15 cellular contexts compared by ENCODE assay signal in the genomic region with DNA sequence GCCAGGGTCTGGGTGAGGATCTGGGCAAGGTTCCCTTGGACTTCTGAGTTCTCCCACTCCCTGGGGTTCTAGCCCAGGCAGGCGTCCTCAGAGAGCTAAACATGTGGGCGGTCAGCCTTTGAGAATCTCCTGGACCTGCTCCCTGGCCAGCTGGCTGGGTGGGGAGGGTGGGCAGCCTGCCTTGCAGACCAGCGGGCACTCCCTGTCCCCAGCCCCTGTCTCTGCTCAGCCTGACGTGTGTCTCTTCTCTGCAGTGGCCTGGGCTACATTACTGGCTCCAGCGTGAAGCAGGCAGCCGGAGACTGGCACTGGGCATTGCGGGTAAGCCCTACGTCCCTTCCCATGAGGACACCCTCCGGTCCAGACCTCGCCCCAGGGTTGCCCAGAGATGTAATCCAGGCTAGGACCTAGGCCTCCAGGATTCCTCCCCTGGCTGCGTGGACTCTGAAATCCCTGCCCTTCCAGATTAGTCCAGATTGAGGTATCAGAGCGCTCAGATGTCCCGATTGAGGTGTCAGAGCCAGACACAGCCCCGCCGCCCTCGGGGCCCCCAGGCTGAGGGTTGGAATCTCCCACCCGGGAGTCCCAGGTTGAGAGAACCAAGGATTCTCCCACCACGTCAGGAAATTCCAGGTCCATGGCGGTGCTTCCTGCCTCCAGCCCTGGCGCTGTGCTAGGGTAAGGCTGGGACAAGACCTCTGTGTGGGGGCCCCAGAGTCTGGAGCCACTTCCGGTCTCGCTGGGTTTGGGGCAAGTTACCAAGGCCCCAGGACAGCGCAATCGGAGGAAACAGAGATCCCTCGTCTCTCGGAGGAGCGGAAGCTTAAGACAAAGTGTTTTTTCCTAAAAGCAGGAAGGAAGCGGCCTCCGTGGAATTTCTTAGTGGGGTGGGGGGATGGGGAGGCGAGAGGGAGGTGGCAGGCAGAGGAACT. TPM values are rescaled to one million over a fixed set of nuclear protein-coding genes. Genes with fewer than 3 reads are reported as not detected.
A peak's percentile ranks its signal among the peaks of the same experiment; 100 is the strongest.
DNase-seq lines count a peak whose midpoint lies in the region; ATAC-seq and TF ChIP-seq lines count a peak whose summit lies in the region.
"Had no signal": no experiment of that assay in that cellular context is flagged by ENCODE, and none has a peak within 500 bp of the region (broad histone marks: within the 10 kb centered on the region; RNA-seq: fewer than 3 reads in every experiment).

No MANE protein-coding gene starts in this region.

- in situ Hi-C loops in transverse colon (cut with MboI; ENCODE audit: low pct_ligation_motif_present in 1 of 4, low pct_unique_long_range_greater_than_20kb in 1 of 4, low sequenced_read_pairs in 3 of 4), result no loop called here

- intact Hi-C loops in heart left ventricle (cut with DNase I) (no loop called here), Right ventricle myocardium superior (cut with DNase I) (no loop called here), transverse colon (cut with DNase I; ENCODE audit: low total_unique reads) (no loop called here)

- no peak for TF ChIP-seq POLR2A in heart left ventricle (IDR thresholded peaks at IDR 0.05)
- TF ChIP-seq POLR2A in transverse colon (IDR thresholded peaks at IDR 0.05), result no peak

- peak; percentile 21 to 80 (median 38) for ATAC-seq in heart left ventricle
- no peak for ATAC-seq in Right ventricle myocardium superior (ENCODE audit: poor library complexity)
- ATAC-seq: activated CD8-positive, alpha-beta T cell treated with anti-CD3 and anti-CD28 coated beads for 36 hours; mucosa of descending colon had no signal

- TF ChIP-seq CTCF in heart left ventricle (IDR thresholded peaks at IDR 0.05), result peak in 1 of 12 donors; percentile 6
- no peak for TF ChIP-seq CTCF in neutrophil (IDR thresholded peaks at IDR 0.05)
- no peak for TF ChIP-seq CTCF in transverse colon (IDR thresholded peaks at IDR 0.05)

- H3K4me3 ChIP-seq in heart left ventricle (peak overlapping the region in 1 of 12 donors; percentile 0), neutrophil (ENCODE audit: low read depth in 1 of 2, low read length in 1 of 2) (no peak overlapping the region), transverse colon (no peak overlapping the region)
- H3K4me3 ChIP-seq: mucosa of descending colon had no signal

- H3K27me3 ChIP-seq in heart left ventricle (no peaks in the 10 kb centered on the region), neutrophil (no peaks in the 10 kb centered on the region), transverse colon (peaks cover 24% of the 10 kb centered on the region)

- WGBS in heart left ventricle, 4 donors, result 48 to 62% (median 56%) methylated on average over 24 to 30 of the region's 30 CpGs
- WGBS in transverse colon (ENCODE audit: low coverage in 1 of 2), 2 donors, result 81% methylated on average over 28 of the region's 30 CpGs; no CpG with 5 or more reads in 1 of the 2 donors

- H3K27ac ChIP-seq in heart left ventricle (peak overlapping the region; percentile 52 to 90 (median 77)), neutrophil (peak overlapping the region; percentile 34), transverse colon (peak overlapping the region in 3 of 4 donors; percentile 13 to 24 (median 21))

- no peaks in the 10 kb centered on the region for H3K36me3 ChIP-seq in heart left ventricle
- H3K36me3 ChIP-seq in neutrophil, result peaks cover 22% of the 10 kb centered on the region
- no peaks in the 10 kb centered on the region for H3K36me3 ChIP-seq in transverse colon
- H3K36me3 ChIP-seq: WERI-Rb-1 had no signal

- peak in 3 of 5 donors; percentile 64 to 70 (median 68) for DNase-seq in heart left ventricle
- no peak for DNase-seq in Right ventricle myocardium superior
- peak; percentile 91 for DNase-seq in glomerular endothelial cell (ENCODE audit: extremely low read depth, low read depth, low spot score)
- no peak for DNase-seq in transverse colon
- DNase-seq in NCI-H1092 treated with DMSO at 0.1 percent for 48 hours (lab: John Stamatoyannopoulos, UW), result no peak
- DNase-seq in NCI-H524 (lab: John Stamatoyannopoulos, UW), result no peak
- no peak for DNase-seq in NCI-H1105 treated with DMSO at 0.1 percent for 48 hours (lab: John Stamatoyannopoulos, UW)
- DNase-seq: activated CD8-positive, alpha-beta T cell treated with anti-CD3 and anti-CD28 coated beads for 36 hours; DMS79 treated with DMSO at 0.1 percent for 48 hours; mucosa of descending colon; NCI-H1092; small intestine; WERI-Rb-1 had no signal

- H3K4me1 ChIP-seq in heart left ventricle (peaks cover 20 to 84% (median 50%) of the 10 kb centered on the region in 12 donors), neutrophil (ENCODE audit: control insufficient read depth in 1 of 2, insufficient read depth in 1 of 2, low read depth in 1 of 2, low read length in 1 of 2) (peaks cover 18 to 20% of the 10 kb centered on the region in 2 experiments), transverse colon (peaks cover 2 to 18% (median 14%) of the 10 kb centered on the region in 4 donors)

- TF ChIP-seq EP300 in transverse colon (IDR thresholded peaks at IDR 0.05; ENCODE audit: low read depth), result no peak

- H3K9me3 ChIP-seq in heart left ventricle, result no peaks in the 10 kb centered on the region
- no peaks in the 10 kb centered on the region for H3K9me3 ChIP-seq in neutrophil
- H3K9me3 ChIP-seq in transverse colon, result no peaks in the 10 kb centered on the region
- H3K9me3 ChIP-seq: mucosa of descending colon had no signal

RNA-seq across cellular contexts. Expression of a gene that starts 24.1 kb away (rescaled TPM):
- total RNA-seq in heart left ventricle, result 10 to 100 TPM; 17.4 to 34.8 (median 24.4) TPM
- polyA plus RNA-seq in heart left ventricle, result 10 to 100 TPM; 15.5 to 27.8 TPM
- 18.8 TPM for total RNA-seq in Right ventricle myocardium superior
- 65.0 and 84.7 TPM in 2 replicates for total RNA-seq in glomerular endothelial cell
- total RNA-seq in transverse colon, result 100 to 1,000 TPM in 2 of 4 donors, 10 to 100 TPM in 2; 25.4 to 148 (median 81.5) TPM

RNA-seq across cellular contexts. Expression of a gene that starts 29.3 kb away (rescaled TPM):
- total RNA-seq in heart left ventricle (not detected), Right ventricle myocardium superior (not detected), glomerular endothelial cell (not detected in 2 replicates), transverse colon (100 to 1,000 TPM; 214 to 308 (median 283) TPM)
- polyA plus RNA-seq in heart left ventricle, result not detected
- total RNA-seq: A172; activated CD8-positive, alpha-beta T cell treated with anti-CD3 and anti-CD28 coated beads for 36 hours had no signal

RNA-seq across cellular contexts. Expression of a gene that starts 32.4 kb away (rescaled TPM):
- 10 to 100 TPM in 7 of 9 donors, 1 to 10 TPM in 2; 6.4 to 20.4 (median 11.4) TPM for total RNA-seq in heart left ventricle
- polyA plus RNA-seq in heart left ventricle, result 10 to 100 TPM; 13.7 to 22.0 TPM
- 10.4 TPM for total RNA-seq in Right ventricle myocardium superior
- 69.1 and 92.0 TPM in 2 replicates for total RNA-seq in glomerular endothelial cell
- 10 to 100 TPM in 3 of 4 donors, 1 to 10 TPM in 1; 8.7 to 72.0 (median 18.2) TPM for total RNA-seq in transverse colon

RNA-seq across cellular contexts. Expression of a gene that starts 53.3 kb away (rescaled TPM):
- 10 to 100 TPM; 10.1 to 47.5 (median 18.5) TPM for total RNA-seq in heart left ventricle
- polyA plus RNA-seq in heart left ventricle, result 1 to 10 TPM; 2.1 to 8.2 TPM
- total RNA-seq in Right ventricle myocardium superior, result 40.4 TPM
- total RNA-seq in glomerular endothelial cell, result not detected in 2 replicates
- total RNA-seq in transverse colon, result under 1 TPM in 3 of 4 donors, not detected in 1; 0.16 to 0.96 (median 0.40) TPM
- total RNA-seq: activated CD8-positive, alpha-beta T cell treated with anti-CD3 and anti-CD28 coated beads for 36 hours had no signal

Comparison
In these comparisons a context has a peak if more than half of its experiments do, and no peak if none do; other contexts are left out.
1. DNase-seq: peak in heart left ventricle (3 of 5) and glomerular endothelial cell (single experiment); none in Right ventricle myocardium superior (single experiment), transverse colon (single experiment), NCI-H1092 treated with DMSO at 0.1 percent for 48 hours (single experiment), NCI-H524 (0 of 2) and NCI-H1105 treated with DMSO at 0.1 percent for 48 hours (single experiment).
2. H3K27ac ChIP-seq: peak in every context shown above with its lines; median percentile 77 in heart left ventricle; 34 in neutrophil; 21 in transverse colon.
3. RNA of a gene that starts 29.3 kb away (total RNA-seq): 214 to 308 TPM in transverse colon; not detected in Right ventricle myocardium superior (single experiment), not detected in heart left ventricle and not detected in glomerular endothelial cell; every median in the first group is over 100 times any median in the second.